ENCODE assay signal across 8 cellular contexts in genomic region chr22:38317995-38318715, GRCh38. TPM values are rescaled to one million over a fixed set of nuclear protein-coding genes. Genes with fewer than 3 reads are reported as not detected.
DNase-seq lines count a peak whose midpoint lies in the region; ATAC-seq and TF ChIP-seq lines count a peak whose summit lies in the region.

No MANE protein-coding gene starts in this region.

- H3K27ac Mint-ChIP-seq in activated naive CD4-positive, alpha-beta T cell treated with anti-CD3 and anti-CD28 coated beads, Interleukin-2, amount 50 U/mL, for 72 hours, result peak overlapping the region; percentile 76 to 81
- peak overlapping the region; percentile 91 for H3K27ac Mint-ChIP-seq in glutamatergic neuron (ENCODE audit: unreplicated experiment)
- H3K27ac Mint-ChIP-seq in osteocyte (ENCODE audit: unreplicated experiment), result peak overlapping the region; percentile 92

- TF ChIP-seq CTCF in glutamatergic neuron (IDR thresholded peaks at IDR 0.05; ENCODE audit: partially characterized antibody, unreplicated experiment), result no peak
- no peak for TF ChIP-seq CTCF in osteocyte (IDR thresholded peaks at IDR 0.05)

- DNase-seq in NCI-H1417 (lab: John Stamatoyannopoulos, UW) (peak; percentile 3 to 76 (median 48)), NCI-H1417 treated with DMSO at 0.1 percent for 48 hours (lab: John Stamatoyannopoulos, UW) (no peak), NCI-H146 treated with DMSO at 0.1 percent for 48 hours (lab: John Stamatoyannopoulos, UW; ENCODE audit: unreplicated experiment) (peak; percentile 79), glutamatergic neuron (no peak), osteocyte (ENCODE audit: extremely low spot score, unreplicated experiment) (no peak), T-helper 9 cell (no peak)
- DNase-seq in activated naive CD4-positive, alpha-beta T cell treated with anti-CD3 and anti-CD28 coated beads, Interleukin-2, amount 50 U/mL, for 72 hours (ENCODE audit: low spot score in 2 of 2), result no peak

- no peaks in the 10 kb centered on the region for H3K9me3 Mint-ChIP-seq in activated naive CD4-positive, alpha-beta T cell treated with anti-CD3 and anti-CD28 coated beads, Interleukin-2, amount 50 U/mL, for 72 hours
- peaks cover 17% of the 10 kb centered on the region for H3K9me3 Mint-ChIP-seq in glutamatergic neuron (ENCODE audit: unreplicated experiment)
- H3K9me3 Mint-ChIP-seq in osteocyte (ENCODE audit: unreplicated experiment), result no peaks in the 10 kb centered on the region

- no peaks in the 10 kb centered on the region for H3K36me3 Mint-ChIP-seq in activated naive CD4-positive, alpha-beta T cell treated with anti-CD3 and anti-CD28 coated beads, Interleukin-2, amount 50 U/mL, for 72 hours
- H3K36me3 Mint-ChIP-seq in glutamatergic neuron (ENCODE audit: unreplicated experiment) (no peaks in the 10 kb centered on the region), osteocyte (ENCODE audit: unreplicated experiment) (no peaks in the 10 kb centered on the region)

- peaks cover 7% of the 10 kb centered on the region for H3K27me3 Mint-ChIP-seq in glutamatergic neuron (ENCODE audit: unreplicated experiment)
- H3K27me3 Mint-ChIP-seq in osteocyte (ENCODE audit: unreplicated experiment), result no peaks in the 10 kb centered on the region

- H3K4me1 Mint-ChIP-seq in glutamatergic neuron (ENCODE audit: low read depth, unreplicated experiment) (peaks cover 22% of the 10 kb centered on the region), osteocyte (ENCODE audit: unreplicated experiment) (peaks cover 44% of the 10 kb centered on the region)

- no peak for ATAC-seq in activated naive CD4-positive, alpha-beta T cell treated with anti-CD3 and anti-CD28 coated beads, Interleukin-2, amount 50 U/mL, for 72 hours
- ATAC-seq in GM18519 (IDR thresholded peaks at IDR 0.05; ENCODE audit: low FRiP score, unreplicated experiment), result no peak

- H3K4me3 Mint-ChIP-seq in glutamatergic neuron (ENCODE audit: unreplicated experiment), result peak overlapping the region; percentile 82
- H3K4me3 Mint-ChIP-seq in osteocyte (ENCODE audit: unreplicated experiment), result peak overlapping the region; percentile 73

RNA-seq across cellular contexts. Expression of gene CSNK1E, which starts 0.9 kb away (rescaled TPM):
- 100 to 1,000 TPM in 1 of 2 donors, 10 to 100 TPM in 1; 99.6 to 110 TPM for total RNA-seq in activated naive CD4-positive, alpha-beta T cell treated with anti-CD3 and anti-CD28 coated beads, Interleukin-2, amount 50 U/mL, for 72 hours
- total RNA-seq in glutamatergic neuron (ENCODE audit: unreplicated experiment) (402 TPM), osteocyte (175 and 176 TPM in 2 replicates)

RNA-seq across cellular contexts. Expression of gene TMEM184B, which starts 45.3 kb away (rescaled TPM):
- 10 to 100 TPM; 21.4 to 22.0 TPM for total RNA-seq in activated naive CD4-positive, alpha-beta T cell treated with anti-CD3 and anti-CD28 coated beads, Interleukin-2, amount 50 U/mL, for 72 hours
- total RNA-seq in glutamatergic neuron (ENCODE audit: unreplicated experiment) (81.0 TPM), osteocyte (88.0 and 90.5 TPM in 2 replicates)

Comparison
In these comparisons a context has a peak if more than half of its experiments do, and no peak if none do; other contexts are left out.
1. DNase-seq: peak in NCI-H1417 (3 of 3) and NCI-H146 treated with DMSO at 0.1 percent for 48 hours (single experiment); none in NCI-H1417 treated with DMSO at 0.1 percent for 48 hours (single experiment), activated naive CD4-positive, alpha-beta T cell treated with anti-CD3 and anti-CD28 coated beads, Interleukin-2, amount 50 U/mL, for 72 hours (0 of 2), glutamatergic neuron (single experiment), osteocyte (single experiment) and T-helper 9 cell (single experiment).
2. Peak in every context shown above with its lines, with median percentiles within 50 percentile points of each other: H3K27ac Mint-ChIP-seq.